Comparison of ENCODE assay signal across 11 cellular contexts in the genomic region with DNA sequence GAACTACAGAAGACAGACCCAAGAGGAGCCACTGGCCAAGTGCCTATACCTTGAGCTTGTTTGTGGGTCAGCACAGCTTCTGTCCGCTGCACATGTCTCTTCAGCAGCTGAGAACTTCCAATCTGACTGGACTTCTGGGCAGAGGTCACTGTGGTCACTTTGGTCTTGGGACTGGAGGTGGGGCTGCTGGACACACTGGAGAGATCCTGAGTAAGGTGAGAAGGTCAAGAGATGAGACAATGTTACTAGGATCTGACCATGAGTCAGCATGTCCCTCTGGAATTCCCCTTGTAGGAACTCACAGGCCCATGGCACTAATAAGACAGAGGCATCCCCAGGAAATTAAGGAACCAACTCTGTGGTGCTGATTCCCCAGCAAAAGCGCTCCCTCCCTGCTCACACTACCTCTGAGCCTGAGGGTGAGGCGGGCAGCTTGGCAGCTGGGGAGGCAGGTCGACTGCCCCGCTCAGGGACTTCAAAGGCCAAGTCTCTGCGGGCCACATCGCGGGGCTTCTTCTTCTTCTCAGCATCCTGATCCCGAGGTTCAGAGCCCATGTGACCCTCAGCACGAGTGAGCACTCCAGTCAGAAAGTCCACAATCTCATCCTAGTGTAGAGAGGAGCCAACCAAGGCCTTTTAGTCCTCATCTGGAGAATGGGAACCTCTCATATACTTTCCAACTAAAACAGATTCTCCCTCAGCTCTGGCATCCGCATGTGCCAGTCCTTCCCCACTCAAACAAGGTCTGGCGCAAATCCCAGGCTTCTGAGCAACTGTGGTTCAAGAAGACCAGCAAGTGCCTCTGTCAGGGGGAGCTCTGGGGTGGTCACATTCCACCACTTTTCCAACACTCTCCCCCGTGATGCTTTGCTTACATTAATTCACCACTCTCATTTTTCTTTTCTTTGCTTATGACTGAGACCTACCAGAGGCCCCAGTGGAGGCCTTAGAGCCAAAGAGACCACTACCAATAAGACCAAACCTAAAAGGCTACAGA. TPM values are rescaled to one million over a fixed set of nuclear protein-coding genes. Genes with fewer than 3 reads are reported as not detected.
DNase-seq lines count a peak whose midpoint lies in the region; ATAC-seq and TF ChIP-seq lines count a peak whose summit lies in the region.
"Had no signal": no experiment of that assay in that cellular context is flagged by ENCODE, and none has a peak within 500 bp of the region (broad histone marks: within the 10 kb centered on the region; RNA-seq: fewer than 3 reads in every experiment).

No MANE protein-coding gene starts in this region.

- no peaks in the 10 kb centered on the region for H3K27me3 ChIP-seq in PC-9 (ENCODE audit: insufficient read depth, low read depth)
- H3K27me3 ChIP-seq in skeletal muscle tissue (ENCODE audit: control insufficient read depth in 3 of 3, insufficient read depth in 3 of 3, low read length in 3 of 3), result no peaks in the 10 kb centered on the region

- DNase-seq in activated naive CD4-positive, alpha-beta T cell treated with anti-CD3 and anti-CD28 coated beads, Interleukin-2, amount 50 U/mL, for 72 hours (ENCODE audit: low spot score in 2 of 2), result no peak
- no peak for DNase-seq in activated naive CD4-positive, alpha-beta T cell treated with anti-CD3 and anti-CD28 coated beads, Interleukin-2, amount 10 ng/mL, durations not matched to agents 7 days and 5 days
- peak in 1 of 2 experiments; percentile 45 for DNase-seq in PC-9
- peak; percentile 39 for DNase-seq in fibroblast of gingiva (ENCODE audit: low read depth)
- DNase-seq in NCI-H774 (lab: John Stamatoyannopoulos, UW), result no peak
- no peak for DNase-seq in cerebellar cortex (ENCODE audit: low spot score)
- no peak for DNase-seq in G401 (ENCODE audit: low spot score)
- DNase-seq: WERI-Rb-1 had no signal

- H3K36me3 ChIP-seq in PC-9 (ENCODE audit: low read depth) (peaks cover 80% of the 10 kb centered on the region), skeletal muscle tissue (ENCODE audit: control insufficient read depth in 3 of 3, insufficient read depth in 3 of 3, low read length in 3 of 3) (peaks cover 71 to 96% (median 91%) of the 10 kb centered on the region in 3 donors)

- H3K4me1 ChIP-seq in PC-9 (replicated peaks; ENCODE audit: insufficient read depth) (peaks cover 17% of the 10 kb centered on the region), skeletal muscle tissue (ENCODE audit: control insufficient read depth in 3 of 3, insufficient read depth in 3 of 3, low read length in 3 of 3) (peaks cover 29 to 40% (median 40%) of the 10 kb centered on the region in 3 donors)

- no peaks in the 10 kb centered on the region; the same call in none of the 2 replicates for H3F3A ChIP-seq in PC-9 (ENCODE audit: insufficient read depth, low read depth)

- H3K79me2 ChIP-seq in PC-9 (ENCODE audit: low read depth), result no peaks in the 10 kb centered on the region

- H3K9me3 Mint-ChIP-seq in activated naive CD4-positive, alpha-beta T cell treated with anti-CD3 and anti-CD28 coated beads, Interleukin-2, amount 50 U/mL, for 72 hours, result no peaks in the 10 kb centered on the region
- no peaks in the 10 kb centered on the region for H3K9me3 Mint-ChIP-seq in activated naive CD4-positive, alpha-beta T cell treated with anti-CD3 and anti-CD28 coated beads, Interleukin-2, amount 10 ng/mL, durations not matched to agents 7 days and 5 days

- H3K9me2 ChIP-seq in PC-9 (ENCODE audit: insufficient read depth), result no peaks in the 10 kb centered on the region

- no peak overlapping the region for H2AFZ ChIP-seq in PC-9

- no peaks in the 10 kb centered on the region for H3K27me3 Mint-ChIP-seq in activated naive CD4-positive, alpha-beta T cell treated with anti-CD3 and anti-CD28 coated beads, Interleukin-2, amount 10 ng/mL, durations not matched to agents 7 days and 5 days
- H3K27me3 Mint-ChIP-seq: activated naive CD8-positive, alpha-beta T cell had no signal

- no peaks in the 10 kb centered on the region for H3K4me1 Mint-ChIP-seq in activated naive CD4-positive, alpha-beta T cell treated with anti-CD3 and anti-CD28 coated beads, Interleukin-2, amount 10 ng/mL, durations not matched to agents 7 days and 5 days

- no peak for TF ChIP-seq CTCF in PC-9 (conservative IDR thresholded peaks at IDR 0.05)

- peaks cover 26 to 31% of the 10 kb centered on the region in 2 donors for H3K36me3 Mint-ChIP-seq in activated naive CD4-positive, alpha-beta T cell treated with anti-CD3 and anti-CD28 coated beads, Interleukin-2, amount 50 U/mL, for 72 hours
- H3K36me3 Mint-ChIP-seq in activated naive CD4-positive, alpha-beta T cell treated with anti-CD3 and anti-CD28 coated beads, Interleukin-2, amount 10 ng/mL, durations not matched to agents 7 days and 5 days, result peaks cover 81% of the 10 kb centered on the region

- POLR2A ChIA-PET in PC-9 (lab: Charles Lee; ENCODE audit: unreplicated experiment), result no interaction called here

- in situ Hi-C loops in G401 (cut with HindIII; ENCODE audit: low sequenced_read_pairs), result no loop called here

- peak overlapping the region; percentile 32 for H3K27ac ChIP-seq in PC-9
- peak overlapping the region; percentile 82 for H3K27ac ChIP-seq in skeletal muscle tissue (ENCODE audit: low read depth, low read length)
- H3K27ac ChIP-seq: WERI-Rb-1 had no signal

- no peak for ATAC-seq in activated naive CD4-positive, alpha-beta T cell treated with anti-CD3 and anti-CD28 coated beads, Interleukin-2, amount 50 U/mL, for 72 hours

- intact Hi-C loops in PC-9 (cut with micrococcal nuclease; ENCODE audit: unreplicated experiment), result no loop called here

- H3K4me3 Mint-ChIP-seq in activated naive CD4-positive, alpha-beta T cell treated with anti-CD3 and anti-CD28 coated beads, Interleukin-2, amount 10 ng/mL, durations not matched to agents 7 days and 5 days, result no peak overlapping the region
- H3K4me3 Mint-ChIP-seq: activated naive CD8-positive, alpha-beta T cell had no signal

- CTCF ChIA-PET in activated naive CD4-positive, alpha-beta T cell treated with anti-CD3 and anti-CD28 coated beads, Interleukin-2, amount 10 ng/mL, durations not matched to agents 7 days and 5 days (lab: Charles Lee), result no interaction called here
- CTCF ChIA-PET in PC-9 (lab: Charles Lee), result no interaction called here

- H3K4me3 ChIP-seq in PC-9 (no peak overlapping the region), skeletal muscle tissue (ENCODE audit: low read length in 3 of 3) (peak overlapping the region in 2 of 3 donors; percentile 10 to 14)

- BruUV-seq in PC-9 (replicated peaks; lab: Mats Ljungman, UMichigan), result no TSS peak

- H3K9me3 ChIP-seq in PC-9 (ENCODE audit: insufficient read depth, low read depth) (no peaks in the 10 kb centered on the region), skeletal muscle tissue (ENCODE audit: control insufficient read depth in 3 of 3, low read length in 3 of 3) (no peaks in the 10 kb centered on the region)

- no peak overlapping the region for H3K4me2 ChIP-seq in PC-9

- H3K9ac ChIP-seq in skeletal muscle tissue (ENCODE audit: low read depth in 1 of 3, low read length in 3 of 3), result peak overlapping the region in 1 of 3 donors; percentile 33

- peak overlapping the region; percentile 69 to 90 for H3K27ac Mint-ChIP-seq in activated naive CD4-positive, alpha-beta T cell treated with anti-CD3 and anti-CD28 coated beads, Interleukin-2, amount 50 U/mL, for 72 hours
- no peak overlapping the region for H3K27ac Mint-ChIP-seq in activated naive CD4-positive, alpha-beta T cell treated with anti-CD3 and anti-CD28 coated beads, Interleukin-2, amount 10 ng/mL, durations not matched to agents 7 days and 5 days
- H3K27ac Mint-ChIP-seq: activated naive CD8-positive, alpha-beta T cell had no signal

- H4K20me1 ChIP-seq in PC-9 (ENCODE audit: insufficient read depth), result no peaks in the 10 kb centered on the region

RNA-seq across cellular contexts. Expression of a gene that starts 29.4 kb away (rescaled TPM):
- total RNA-seq in activated naive CD4-positive, alpha-beta T cell treated with anti-CD3 and anti-CD28 coated beads, Interleukin-2, amount 50 U/mL, for 72 hours, result 10 to 100 TPM; 51.4 to 53.6 TPM
- 52.0 and 53.8 TPM in 2 replicates for total RNA-seq in PC-9 (2021)
- 23.5 TPM for total RNA-seq in skeletal muscle tissue
- total RNA-seq in G401 (2014; rRNA removed; shearing (Covaris generic)), result 17.7 and 33.5 TPM in 2 replicates

RNA-seq across cellular contexts. Expression of a gene that starts 33.8 kb away (rescaled TPM):
- total RNA-seq in activated naive CD4-positive, alpha-beta T cell treated with anti-CD3 and anti-CD28 coated beads, Interleukin-2, amount 50 U/mL, for 72 hours, result not detected
- total RNA-seq in PC-9 (2021), result 0.09 TPM in 1 of 2 replicates, not detected in the other
- total RNA-seq in skeletal muscle tissue, result 0.52 TPM
- not detected in 2 replicates for total RNA-seq in G401 (2014; rRNA removed; shearing (Covaris generic))
- total RNA-seq: pulmonary artery endothelial cell had no signal
